In genomic region chrX:16883487-16883804, GRCh38 we compare ENCODE assay signal across 1 cellular context.
TF ChIP-seq lines count a peak whose summit lies in the region.

No MANE protein-coding gene starts in this region.

TF ChIP-seq in K562, 482 proteins besides CTCF, POLR2A, EP300 and RAD21:
- no peak for TF ChIP-seq ZC3H4 (CRISPR knock-in tag; IDR thresholded peaks at IDR 0.05; ENCODE audit: borderline replicate concordance)
